ENCODE assay signal across 14 cellular contexts in genomic region chr12:102503056-102503681, GRCh38. TPM values are rescaled to one million over a fixed set of nuclear protein-coding genes. Genes with fewer than 3 reads are reported as not detected.
DNase-seq lines count a peak whose midpoint lies in the region; ATAC-seq, FAIRE-seq and TF ChIP-seq lines count a peak whose summit lies in the region.
"Had no signal": no experiment of that assay in that cellular context is flagged by ENCODE, and none has a peak within 500 bp of the region (broad histone marks: within the 10 kb centered on the region; RNA-seq: fewer than 3 reads in every experiment).

No MANE protein-coding gene starts in this region.

- no peaks in the 10 kb centered on the region for H3K4me1 ChIP-seq in lower lobe of right lung
- H3K4me1 ChIP-seq in adrenal gland (replicated peaks in 1 of 2), result peaks cover 0 to 12% of the 10 kb centered on the region in 2 donors

- TF ChIP-seq CTCF in lower lobe of right lung (IDR thresholded peaks at IDR 0.05) (no peak), coronary artery (IDR thresholded peaks at IDR 0.05) (no peak), adrenal gland (IDR thresholded peaks at IDR 0.05) (no peak)

- intact Hi-C loops in lower lobe of right lung (cut with DNase I) (no loop called here), adrenal gland (cut with DNase I) (no loop called here)

- WGBS in adrenal gland, 4 donors, result 65 to 80% (median 69%) methylated on average over 2 of the region's 2 CpGs

- H3K27ac ChIP-seq in lower lobe of right lung (no peak overlapping the region), coronary artery (peak overlapping the region in 1 of 2 donors; percentile 22), adrenal gland (peak overlapping the region in 1 of 5 donors; percentile 20)

- TF ChIP-seq POLR2A in adrenal gland (IDR thresholded peaks at IDR 0.05), result no peak

- ATAC-seq in GM21737 (IDR thresholded peaks at IDR 0.05; ENCODE audit: unreplicated experiment) (peak; percentile 59), HG03571 (IDR thresholded peaks at IDR 0.05; ENCODE audit: unreplicated experiment) (peak; percentile 80), lower lobe of right lung (peak; percentile 46 to 68)
- ATAC-seq: naive thymus-derived CD8-positive, alpha-beta T cell had no signal

- H3K27me3 ChIP-seq in lower lobe of right lung (ENCODE audit: low read depth) (no peaks in the 10 kb centered on the region), adrenal gland (no peaks in the 10 kb centered on the region)

- H3K36me3 ChIP-seq in lower lobe of right lung, result no peaks in the 10 kb centered on the region
- H3K36me3 ChIP-seq in adrenal gland (replicated peaks in 1 of 2), result no peaks in the 10 kb centered on the region

- H3K9me3 ChIP-seq in lower lobe of right lung (no peaks in the 10 kb centered on the region), adrenal gland (replicated peaks in 1 of 3) (no peaks in the 10 kb centered on the region)

- no peak for DNase-seq in GM18507 (ENCODE audit: extremely low spot score, insufficient read length, low read depth)
- no peak for DNase-seq in lower lobe of right lung
- no peak for DNase-seq in GOT3 (lab: John Stamatoyannopoulos, UW)
- DNase-seq in ureter (ENCODE audit: low spot score), result no peak
- no peak for DNase-seq in coronary artery (ENCODE audit: low spot score)
- no peak for DNase-seq in adrenal gland
- DNase-seq: activated T-cell treated with anti-CD3 and anti-CD28 coated beads for 4 hours; erythroblast; naive thymus-derived CD8-positive, alpha-beta T cell; NCI-H1092 treated with DMSO at 0.1 percent for 48 hours; NK-92 treated with Interleukin-12 subunit alpha and Interleukin-12 subunit beta, amount 100 ng/mL, for 24 hours had no signal

- FAIRE-seq in GM18507 (lab: Jason Lieb, UNC), result peak; percentile 74

- H3K4me3 ChIP-seq in lower lobe of right lung (no peak overlapping the region), coronary artery (no peak overlapping the region), adrenal gland (no peak overlapping the region)
- H3K4me3 ChIP-seq: skin epidermis had no signal

RNA-seq across cellular contexts. Expression of gene IGF1, which starts 22.8 kb away (rescaled TPM):
- total RNA-seq in lower lobe of right lung, result 16.9 TPM
- total RNA-seq in ureter, result 9.2 TPM
- 10 to 100 TPM in 7 of 8 donors, 1 to 10 TPM in 1; 7.1 to 28.4 (median 17.3) TPM for total RNA-seq in adrenal gland
- 10 to 100 TPM in 2 of 3 donors, 1 to 10 TPM in 1; 7.7 to 17.2 (median 14.3) TPM for polyA plus RNA-seq in adrenal gland
- polyA plus RNA-seq: naive thymus-derived CD8-positive, alpha-beta T cell had no signal
